Comparison of ENCODE assay signal across 1 cellular context in genomic region chr6:8655670-8656454, GRCh38.
A peak's percentile ranks its signal among the peaks of the same experiment; 100 is the strongest.
TF ChIP-seq lines count a peak whose summit lies in the region.

No MANE protein-coding gene starts in this region.

TF ChIP-seq in HepG2, 621 proteins besides CTCF, POLR2A, EP300 and RAD21 (continued from another document and continues in another):
- TF ChIP-seq ZBTB10 (CRISPR knock-in tag; IDR thresholded peaks at IDR 0.05; ENCODE audit: borderline replicate concordance) (0 out of 2 replicates have a peak, but pooled peaks have one; percentile 40), ZNF720 (CRISPR knock-in tag; IDR thresholded peaks at IDR 0.05) (no peak), SMC3 (IDR thresholded peaks at IDR 0.05; ENCODE audit: low read length) (peak; percentile 5; the same call in 1 of the 2 replicates), PAXIP1 (CRISPR knock-in tag; conservative IDR thresholded peaks at IDR 0.05) (peak; percentile 86), SAFB2 (CRISPR knock-in tag; IDR thresholded peaks at IDR 0.05; ENCODE audit: borderline replicate concordance, low read depth) (no peak), PREB (CRISPR knock-in tag; IDR thresholded peaks at IDR 0.05) (no peak), ZSCAN21 (CRISPR knock-in tag; IDR thresholded peaks at IDR 0.05; ENCODE audit: borderline replicate concordance) (no peak), ZBTB37 (CRISPR knock-in tag; IDR thresholded peaks at IDR 0.05) (no peak), JUND (CRISPR knock-in tag; IDR thresholded peaks at IDR 0.05) (no peak), HNRNPL (IDR thresholded peaks at IDR 0.05; ENCODE audit: low read depth, low read length) (no peak), RBM39 (IDR thresholded peaks at IDR 0.05; ENCODE audit: low read depth, low read length, poor library complexity, severe bottlenecking) (no peak), NR2F2 (IDR thresholded peaks at IDR 0.05; ENCODE audit: borderline replicate concordance, low read depth) (peak; percentile 43; the same call in 1 of the 2 replicates), HOXD1 (CRISPR knock-in tag; IDR thresholded peaks at IDR 0.05) (no peak), JUN (CRISPR knock-in tag; IDR thresholded peaks at IDR 0.05) (no peak), NR2F1 (CRISPR knock-in tag; IDR thresholded peaks at IDR 0.05) (0 out of 4 replicates have a peak, but pooled peaks of 1 of the 2 experiments have one; percentile 21), FOXJ3 (CRISPR knock-in tag; IDR thresholded peaks at IDR 0.05; ENCODE audit: borderline replicate concordance) (peak; percentile 69; the same call in 1 of the 2 replicates), PLRG1 (conservative IDR thresholded peaks at IDR 0.05) (no peak), ZNF446 (CRISPR knock-in tag; IDR thresholded peaks at IDR 0.05) (no peak), ZNF841 (CRISPR knock-in tag; IDR thresholded peaks at IDR 0.05; ENCODE audit: borderline replicate concordance) (no peak), TFDP1 (CRISPR knock-in tag; IDR thresholded peaks at IDR 0.05; ENCODE audit: borderline replicate concordance) (no peak), ISL2 (CRISPR knock-in tag; IDR thresholded peaks at IDR 0.05) (peak; percentile 58; the same call in 1 of the 2 replicates), ASH2L (IDR thresholded peaks at IDR 0.05; ENCODE audit: insufficient read length, low read depth, low read length) (peak; percentile 38), LRRFIP1 (CRISPR knock-in tag; conservative IDR thresholded peaks at IDR 0.05) (no peak), REL (CRISPR knock-in tag; conservative IDR thresholded peaks at IDR 0.05) (no peak), IKZF1 (IDR thresholded peaks at IDR 0.05) (no peak), CHD2 (IDR thresholded peaks at IDR 0.05; ENCODE audit: low read depth, low read length) (no peak), FOXP1 (IDR thresholded peaks at IDR 0.05) (peak; percentile 91), FOXP1 (CRISPR knock-in tag; IDR thresholded peaks at IDR 0.05) (peak; percentile 93), SAP130 (CRISPR knock-in tag; IDR thresholded peaks at IDR 0.05; ENCODE audit: low read depth) (peak; percentile 38; the same call in 1 of the 2 replicates), ZNF276 (CRISPR knock-in tag; IDR thresholded peaks at IDR 0.05; ENCODE audit: low read depth) (no peak), HDAC1 (CRISPR knock-in tag; IDR thresholded peaks at IDR 0.05) (peak; percentile 41; the same call in 1 of the 2 replicates), ZNF652 (CRISPR knock-in tag; IDR thresholded peaks at IDR 0.05; ENCODE audit: borderline replicate concordance, low read depth) (peak; percentile 48; the same call in 1 of the 2 replicates), CEBPB (IDR thresholded peaks at IDR 0.05; ENCODE audit: borderline replicate concordance, low read depth, low read length) (peak; percentile 96), DNMT3B (CRISPR knock-in tag; conservative IDR thresholded peaks at IDR 0.05) (0 out of 2 replicates have a peak, but pooled peaks have one; percentile 37), CEBPG (CRISPR knock-in tag; IDR thresholded peaks at IDR 0.05) (peak; percentile 88), ZNF589 (CRISPR knock-in tag; conservative IDR thresholded peaks at IDR 0.05) (no peak), ARID5B (CRISPR knock-in tag; IDR thresholded peaks at IDR 0.05) (peak; percentile 75; the same call in 1 of the 2 replicates), ZBTB20 (CRISPR knock-in tag; IDR thresholded peaks at IDR 0.05; ENCODE audit: borderline replicate concordance, low read depth) (0 out of 2 replicates have a peak, but pooled peaks have one; percentile 43), ZNF451 (CRISPR knock-in tag; IDR thresholded peaks at IDR 0.05) (no peak), ZKSCAN5 (CRISPR knock-in tag; IDR thresholded peaks at IDR 0.05) (0 out of 2 replicates have a peak, but pooled peaks have one; percentile 41), ZGPAT (CRISPR knock-in tag; IDR thresholded peaks at IDR 0.05) (peak; percentile 74; the same call in 1 of the 2 replicates), THAP11 (CRISPR knock-in tag; IDR thresholded peaks at IDR 0.05) (peak; percentile 46; the same call in 1 of the 2 replicates), ZMYM4 (CRISPR knock-in tag; IDR thresholded peaks at IDR 0.05) (peak; percentile 44; the same call in 1 of the 2 replicates)
